Comparison of ENCODE assay signal across 2 cellular contexts in the genomic region with DNA sequence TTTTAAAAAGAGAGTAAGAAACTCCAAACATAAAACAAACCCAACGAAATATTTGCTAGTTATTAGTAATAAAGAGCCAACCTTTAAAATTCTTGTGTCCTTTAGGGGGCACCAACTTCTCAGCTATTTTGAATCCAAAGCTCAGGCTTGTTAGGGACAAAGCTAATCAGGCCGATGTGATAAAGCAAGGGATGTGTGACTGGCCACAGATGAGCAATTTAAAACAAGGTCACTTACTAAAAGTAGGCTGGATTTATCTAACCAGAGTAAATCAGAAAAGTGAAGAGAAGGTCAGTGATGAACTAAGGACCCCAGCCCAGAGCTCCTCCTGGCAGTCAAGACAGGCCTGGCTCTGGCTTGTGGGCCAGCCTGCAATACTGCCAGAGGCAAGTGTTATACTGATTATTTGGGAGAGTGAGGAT.
TF ChIP-seq lines count a peak whose summit lies in the region.

No MANE protein-coding gene starts in this region.

TF ChIP-seq in IMR-90, 13 proteins besides CTCF, POLR2A, EP300 and RAD21:
- TF ChIP-seq, protein P1, sequence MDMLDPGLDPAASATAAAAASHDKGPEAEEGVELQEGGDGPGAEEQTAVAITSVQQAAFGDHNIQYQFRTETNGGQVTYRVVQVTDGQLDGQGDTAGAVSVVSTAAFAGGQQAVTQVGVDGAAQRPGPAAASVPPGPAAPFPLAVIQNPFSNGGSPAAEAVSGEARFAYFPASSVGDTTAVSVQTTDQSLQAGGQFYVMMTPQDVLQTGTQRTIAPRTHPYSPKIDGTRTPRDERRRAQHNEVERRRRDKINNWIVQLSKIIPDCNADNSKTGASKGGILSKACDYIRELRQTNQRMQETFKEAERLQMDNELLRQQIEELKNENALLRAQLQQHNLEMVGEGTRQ (IDR thresholded peaks at IDR 0.05; ENCODE audit: low read depth, low read length): no peak
TF ChIP-seq in IMR-90: peak in this region for 0.

TF ChIP-seq in K562, 482 proteins besides CTCF, POLR2A, EP300 and RAD21:
- TF ChIP-seq, protein P2, sequence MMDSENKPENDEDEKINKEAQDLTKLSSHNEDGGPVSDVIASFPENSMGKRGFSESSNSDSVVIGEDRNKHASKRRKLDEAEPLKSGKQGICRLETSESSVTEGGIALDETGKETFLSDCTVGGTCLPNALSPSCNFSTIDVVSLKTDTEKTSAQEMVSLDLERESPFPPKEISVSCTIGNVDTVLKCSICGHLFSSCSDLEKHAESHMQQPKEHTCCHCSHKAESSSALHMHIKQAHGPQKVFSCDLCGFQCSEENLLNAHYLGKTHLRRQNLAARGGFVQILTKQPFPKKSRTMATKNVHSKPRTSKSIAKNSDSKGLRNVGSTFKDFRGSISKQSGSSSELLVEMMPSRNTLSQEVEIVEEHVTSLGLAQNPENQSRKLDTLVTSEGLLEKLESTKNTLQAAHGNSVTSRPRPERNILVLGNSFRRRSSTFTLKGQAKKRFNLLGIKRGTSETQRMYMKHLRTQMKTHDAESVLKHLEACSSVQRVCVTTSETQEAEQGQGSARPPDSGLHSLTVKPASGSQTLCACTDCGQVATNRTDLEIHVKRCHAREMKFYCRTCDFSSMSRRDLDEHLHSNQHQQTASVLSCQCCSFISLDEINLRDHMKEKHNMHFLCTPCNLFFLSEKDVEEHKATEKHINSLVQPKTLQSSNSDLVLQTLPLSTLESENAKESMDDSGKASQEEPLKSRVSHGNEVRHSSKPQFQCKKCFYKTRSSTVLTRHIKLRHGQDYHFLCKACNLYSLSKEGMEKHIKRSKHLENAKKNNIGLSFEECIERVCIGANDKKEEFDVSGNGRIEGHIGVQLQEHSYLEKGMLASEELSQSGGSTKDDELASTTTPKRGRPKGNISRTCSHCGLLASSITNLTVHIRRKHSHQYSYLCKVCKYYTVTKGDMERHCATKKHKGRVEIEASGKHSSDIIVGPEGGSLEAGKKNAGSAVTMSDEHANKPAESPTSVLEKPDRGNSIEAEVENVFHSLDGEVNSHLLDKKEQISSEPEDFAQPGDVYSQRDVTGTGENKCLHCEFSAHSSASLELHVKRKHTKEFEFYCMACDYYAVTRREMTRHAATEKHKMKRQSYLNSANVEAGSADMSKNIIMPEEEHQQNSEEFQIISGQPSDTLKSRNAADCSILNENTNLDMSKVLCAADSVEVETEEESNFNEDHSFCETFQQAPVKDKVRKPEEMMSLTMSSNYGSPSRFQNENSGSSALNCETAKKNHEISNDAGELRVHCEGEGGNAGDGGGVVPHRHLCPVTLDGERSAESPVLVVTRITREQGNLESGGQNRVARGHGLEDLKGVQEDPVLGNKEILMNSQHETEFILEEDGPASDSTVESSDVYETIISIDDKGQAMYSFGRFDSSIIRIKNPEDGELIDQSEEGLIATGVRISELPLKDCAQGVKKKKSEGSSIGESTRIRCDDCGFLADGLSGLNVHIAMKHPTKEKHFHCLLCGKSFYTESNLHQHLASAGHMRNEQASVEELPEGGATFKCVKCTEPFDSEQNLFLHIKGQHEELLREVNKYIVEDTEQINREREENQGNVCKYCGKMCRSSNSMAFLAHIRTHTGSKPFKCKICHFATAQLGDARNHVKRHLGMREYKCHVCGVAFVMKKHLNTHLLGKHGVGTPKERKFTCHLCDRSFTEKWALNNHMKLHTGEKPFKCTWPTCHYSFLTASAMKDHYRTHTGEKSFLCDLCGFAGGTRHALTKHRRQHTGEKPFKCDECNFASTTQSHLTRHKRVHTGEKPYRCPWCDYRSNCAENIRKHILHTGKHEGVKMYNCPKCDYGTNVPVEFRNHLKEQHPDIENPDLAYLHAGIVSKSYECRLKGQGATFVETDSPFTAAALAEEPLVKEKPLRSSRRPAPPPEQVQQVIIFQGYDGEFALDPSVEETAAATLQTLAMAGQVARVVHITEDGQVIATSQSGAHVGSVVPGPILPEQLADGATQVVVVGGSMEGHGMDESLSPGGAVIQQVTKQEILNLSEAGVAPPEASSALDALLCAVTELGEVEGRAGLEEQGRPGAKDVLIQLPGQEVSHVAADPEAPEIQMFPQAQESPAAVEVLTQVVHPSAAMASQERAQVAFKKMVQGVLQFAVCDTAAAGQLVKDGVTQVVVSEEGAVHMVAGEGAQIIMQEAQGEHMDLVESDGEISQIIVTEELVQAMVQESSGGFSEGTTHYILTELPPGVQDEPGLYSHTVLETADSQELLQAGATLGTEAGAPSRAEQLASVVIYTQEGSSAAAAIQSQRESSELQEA (IDR thresholded peaks at IDR 0.05; ENCODE audit: low read depth): no peak
- TF ChIP-seq, protein P3, sequence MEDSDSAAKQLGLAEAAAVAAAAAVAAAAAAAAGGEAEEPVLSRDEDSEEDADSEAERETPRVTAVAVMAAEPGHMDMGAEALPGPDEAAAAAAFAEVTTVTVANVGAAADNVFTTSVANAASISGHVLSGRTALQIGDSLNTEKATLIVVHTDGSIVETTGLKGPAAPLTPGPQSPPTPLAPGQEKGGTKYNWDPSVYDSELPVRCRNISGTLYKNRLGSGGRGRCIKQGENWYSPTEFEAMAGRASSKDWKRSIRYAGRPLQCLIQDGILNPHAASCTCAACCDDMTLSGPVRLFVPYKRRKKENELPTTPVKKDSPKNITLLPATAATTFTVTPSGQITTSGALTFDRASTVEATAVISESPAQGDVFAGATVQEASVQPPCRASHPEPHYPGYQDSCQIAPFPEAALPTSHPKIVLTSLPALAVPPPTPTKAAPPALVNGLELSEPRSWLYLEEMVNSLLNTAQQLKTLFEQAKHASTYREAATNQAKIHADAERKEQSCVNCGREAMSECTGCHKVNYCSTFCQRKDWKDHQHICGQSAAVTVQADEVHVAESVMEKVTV (CRISPR knock-in tag; IDR thresholded peaks at IDR 0.05): peak; percentile 54; the same call in 1 of the 2 replicates
- 0 out of 2 replicates have a peak, but pooled peaks have one; percentile 2 for TF ChIP-seq SMC3 (conservative IDR thresholded peaks at IDR 0.05; ENCODE audit: insufficient read depth, low read depth, low read length)
- TF ChIP-seq, protein P4, sequence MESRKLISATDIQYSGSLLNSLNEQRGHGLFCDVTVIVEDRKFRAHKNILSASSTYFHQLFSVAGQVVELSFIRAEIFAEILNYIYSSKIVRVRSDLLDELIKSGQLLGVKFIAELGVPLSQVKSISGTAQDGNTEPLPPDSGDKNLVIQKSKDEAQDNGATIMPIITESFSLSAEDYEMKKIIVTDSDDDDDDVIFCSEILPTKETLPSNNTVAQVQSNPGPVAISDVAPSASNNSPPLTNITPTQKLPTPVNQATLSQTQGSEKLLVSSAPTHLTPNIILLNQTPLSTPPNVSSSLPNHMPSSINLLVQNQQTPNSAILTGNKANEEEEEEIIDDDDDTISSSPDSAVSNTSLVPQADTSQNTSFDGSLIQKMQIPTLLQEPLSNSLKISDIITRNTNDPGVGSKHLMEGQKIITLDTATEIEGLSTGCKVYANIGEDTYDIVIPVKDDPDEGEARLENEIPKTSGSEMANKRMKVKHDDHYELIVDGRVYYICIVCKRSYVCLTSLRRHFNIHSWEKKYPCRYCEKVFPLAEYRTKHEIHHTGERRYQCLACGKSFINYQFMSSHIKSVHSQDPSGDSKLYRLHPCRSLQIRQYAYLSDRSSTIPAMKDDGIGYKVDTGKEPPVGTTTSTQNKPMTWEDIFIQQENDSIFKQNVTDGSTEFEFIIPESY (CRISPR knock-in tag; IDR thresholded peaks at IDR 0.05): no peak
- peak; percentile 6 for TF ChIP-seq DACH1 (IDR thresholded peaks at IDR 0.05; ENCODE audit: partially characterized antibody)
